Comparison of ENCODE assay signal across 1 cellular context in genomic region chr17:43125967-43126910, GRCh38.
TF ChIP-seq lines count a peak whose summit lies in the region.

No MANE protein-coding gene starts in this region.

TF ChIP-seq in HepG2, 621 proteins besides CTCF, POLR2A, EP300 and RAD21 (continued from another document):
- TF ChIP-seq DZIP1 (CRISPR knock-in tag; IDR thresholded peaks at IDR 0.05) (no peak; the same call in 1 of the 2 replicates), PAXIP1 (CRISPR knock-in tag; conservative IDR thresholded peaks at IDR 0.05) (no peak), ZNF432 (CRISPR knock-in tag; IDR thresholded peaks at IDR 0.05; ENCODE audit: borderline replicate concordance) (0 out of 2 replicates have a peak, but pooled peaks have one; percentile 28), ZBTB42 (CRISPR knock-in tag; IDR thresholded peaks at IDR 0.05) (peak; percentile 56; the same call in 1 of the 2 replicates), ATF6 (CRISPR knock-in tag; conservative IDR thresholded peaks at IDR 0.05) (no peak), FOSL1 (CRISPR knock-in tag; IDR thresholded peaks at IDR 0.05; ENCODE audit: borderline replicate concordance) (no peak), ZFAT (CRISPR knock-in tag; conservative IDR thresholded peaks at IDR 0.05) (no peak), EED (CRISPR knock-in tag; IDR thresholded peaks at IDR 0.05) (0 out of 2 replicates have a peak, but pooled peaks have one; percentile 51), ZC3H13 (CRISPR knock-in tag; IDR thresholded peaks at IDR 0.05) (peak; percentile 43), SRY (CRISPR knock-in tag; IDR thresholded peaks at IDR 0.05) (peak; percentile 28), ZNF773 (CRISPR knock-in tag; IDR thresholded peaks at IDR 0.05; ENCODE audit: borderline replicate concordance) (no peak), U2AF1 (optimal IDR thresholded peaks at IDR 0.05; ENCODE audit: low read depth, low read length) (peak; percentile 86), IRF2 (CRISPR knock-in tag; IDR thresholded peaks at IDR 0.05) (0 out of 2 replicates have a peak, but pooled peaks have one; percentile 24), SATB2 (CRISPR knock-in tag; IDR thresholded peaks at IDR 0.05) (0 out of 2 replicates have a peak, but pooled peaks have one; percentile 44), TERF1 (CRISPR knock-in tag; IDR thresholded peaks at IDR 0.05) (no peak), ZNF564 (CRISPR knock-in tag; IDR thresholded peaks at IDR 0.05) (0 out of 2 replicates have a peak, but pooled peaks have one; percentile 36), ZNF891 (CRISPR knock-in tag; IDR thresholded peaks at IDR 0.05) (peak; percentile 86), MAF1 (CRISPR knock-in tag; IDR thresholded peaks at IDR 0.05; ENCODE audit: borderline replicate concordance) (no peak), HOXA5 (CRISPR knock-in tag; IDR thresholded peaks at IDR 0.05) (0 out of 2 replicates have a peak, but pooled peaks have one; percentile 2), ZNF766 (CRISPR knock-in tag; IDR thresholded peaks at IDR 0.05; ENCODE audit: borderline replicate concordance) (peak; percentile 54; the same call in 1 of the 2 replicates), RBAK (CRISPR knock-in tag; IDR thresholded peaks at IDR 0.05) (no peak), USF2 (IDR thresholded peaks at IDR 0.05; ENCODE audit: low read depth, low read length) (no peak), USF2 (CRISPR knock-in tag; IDR thresholded peaks at IDR 0.05; ENCODE audit: borderline replicate concordance) (no peak; the same call in 1 of the 2 replicates), CHD2 (IDR thresholded peaks at IDR 0.05; ENCODE audit: low read depth, low read length) (no peak), JARID2 (CRISPR knock-in tag; IDR thresholded peaks at IDR 0.05; ENCODE audit: insufficient replicate concordance) (no peak), ZNF556 (CRISPR knock-in tag; IDR thresholded peaks at IDR 0.05; ENCODE audit: borderline replicate concordance) (0 out of 2 replicates have a peak, but pooled peaks have one; percentile 20), SOX5 (CRISPR knock-in tag; IDR thresholded peaks at IDR 0.05; ENCODE audit: borderline replicate concordance) (no peak), ARHGAP35 (CRISPR knock-in tag; IDR thresholded peaks at IDR 0.05; ENCODE audit: borderline replicate concordance) (no peak), ATF2 (CRISPR knock-in tag; IDR thresholded peaks at IDR 0.05) (no peak), ZNF383 (CRISPR knock-in tag; IDR thresholded peaks at IDR 0.05; ENCODE audit: borderline replicate concordance) (no peak), ZNF281 (CRISPR knock-in tag; IDR thresholded peaks at IDR 0.05; ENCODE audit: borderline replicate concordance) (no peak), ZNF598 (CRISPR knock-in tag; IDR thresholded peaks at IDR 0.05; ENCODE audit: borderline replicate concordance) (0 out of 2 replicates have a peak, but pooled peaks have one; percentile 35), ZNF883 (CRISPR knock-in tag; IDR thresholded peaks at IDR 0.05; ENCODE audit: not compliant biosample characterization) (peak; percentile 8)
TF ChIP-seq in HepG2: peak in this region for 92.
